1 cellular context compared by ENCODE assay signal in genomic region chr12:111867531-111867930, GRCh38.
TF ChIP-seq lines count a peak whose summit lies in the region.

No MANE protein-coding gene starts in this region.

TF ChIP-seq in H1, 55 proteins besides CTCF, POLR2A, EP300 and RAD21:
- TF ChIP-seq MAFK (IDR thresholded peaks at IDR 0.05; ENCODE audit: low read depth, low read length) (no peak), ATF2 (IDR thresholded peaks at IDR 0.05; ENCODE audit: low read length) (no peak), GABPA (IDR thresholded peaks at IDR 0.05; ENCODE audit: borderline replicate concordance, insufficient read depth, low read length) (no peak), GTF2F1 (IDR thresholded peaks at IDR 0.05; ENCODE audit: borderline replicate concordance, low read depth, low read length) (no peak), POLR2AphosphoS5 (IDR thresholded peaks at IDR 0.05; ENCODE audit: low read depth, low read length) (no peak), BRCA1 (IDR thresholded peaks at IDR 0.05; ENCODE audit: low read depth, low read length) (no peak), POU5F1 (IDR thresholded peaks at IDR 0.05; ENCODE audit: low read depth, low read length) (no peak), KDM1A (IDR thresholded peaks at IDR 0.05; ENCODE audit: borderline replicate concordance, low read length) (no peak), KDM5A (IDR thresholded peaks at IDR 0.05; ENCODE audit: low read length) (no peak), EZH2 (IDR thresholded peaks at IDR 0.05; ENCODE audit: low read depth, low read length, severe bottlenecking) (no peak), NRF1 (IDR thresholded peaks at IDR 0.05; ENCODE audit: low read depth, low read length) (no peak), TAF7 (optimal IDR thresholded peaks at IDR 0.05; ENCODE audit: borderline replicate concordance, low read depth, low read length) (no peak), E2F6 (IDR thresholded peaks at IDR 0.05) (no peak), RXRA (IDR thresholded peaks at IDR 0.05; ENCODE audit: insufficient read depth, low read depth, low read length) (no peak), JUN (IDR thresholded peaks at IDR 0.05; ENCODE audit: low read depth, low read length) (no peak)
- TF ChIP-seq, protein P1, sequence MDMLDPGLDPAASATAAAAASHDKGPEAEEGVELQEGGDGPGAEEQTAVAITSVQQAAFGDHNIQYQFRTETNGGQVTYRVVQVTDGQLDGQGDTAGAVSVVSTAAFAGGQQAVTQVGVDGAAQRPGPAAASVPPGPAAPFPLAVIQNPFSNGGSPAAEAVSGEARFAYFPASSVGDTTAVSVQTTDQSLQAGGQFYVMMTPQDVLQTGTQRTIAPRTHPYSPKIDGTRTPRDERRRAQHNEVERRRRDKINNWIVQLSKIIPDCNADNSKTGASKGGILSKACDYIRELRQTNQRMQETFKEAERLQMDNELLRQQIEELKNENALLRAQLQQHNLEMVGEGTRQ (IDR thresholded peaks at IDR 0.05; ENCODE audit: low read length): no peak
- TF ChIP-seq, protein P2, sequence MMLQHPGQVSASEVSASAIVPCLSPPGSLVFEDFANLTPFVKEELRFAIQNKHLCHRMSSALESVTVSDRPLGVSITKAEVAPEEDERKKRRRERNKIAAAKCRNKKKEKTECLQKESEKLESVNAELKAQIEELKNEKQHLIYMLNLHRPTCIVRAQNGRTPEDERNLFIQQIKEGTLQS (IDR thresholded peaks at IDR 0.05; ENCODE audit: insufficient read depth, low read depth, low read length): no peak
